In genomic region chr18:2979027-2979570, GRCh38 we compare ENCODE assay signal across 8 cellular contexts. TPM values are rescaled to one million over a fixed set of nuclear protein-coding genes. Genes with fewer than 3 reads are reported as not detected.
DNase-seq lines count a peak whose midpoint lies in the region; ATAC-seq lines count a peak whose summit lies in the region.

No MANE protein-coding gene starts in this region.

- H3K4me1 Mint-ChIP-seq in activated CD4-positive, alpha-beta T cell treated with anti-CD3 and anti-CD28 coated beads for 36 hours, result peaks cover 85% of the 10 kb centered on the region
- peaks cover 75% of the 10 kb centered on the region for H3K4me1 Mint-ChIP-seq in activated CD8-positive, alpha-beta T cell treated with anti-CD3 and anti-CD28 coated beads, Interleukin-2, amount 10 ng/mL, durations not matched to agents 7 days and 5 days (ENCODE audit: low read depth)
- H3K4me1 Mint-ChIP-seq in immature natural killer cell, result peaks cover 86 to 95% of the 10 kb centered on the region in 2 donors

- intact Hi-C loops in activated CD4-positive, alpha-beta T cell treated with anti-CD3 and anti-CD28 coated beads for 36 hours (cut with DNase I, micrococcal nuclease), result loop anchor here in 1 of 2 experiments (5.0 kb wide), 1 partner anchor 613 kb away; no protein-coding TSS in a partner anchor

- no peak for ATAC-seq in activated CD4-positive, alpha-beta T cell treated with anti-CD3 and anti-CD28 coated beads for 36 hours
- no peak for ATAC-seq in activated CD8-positive, alpha-beta T cell treated with anti-CD3 and anti-CD28 coated beads, Interleukin-2, amount 10 ng/mL, durations not matched to agents 7 days and 5 days
- ATAC-seq in HG03139 (IDR thresholded peaks at IDR 0.05; ENCODE audit: unreplicated experiment), result no peak

- peak overlapping the region; percentile 74 for H3K4me3 Mint-ChIP-seq in activated CD4-positive, alpha-beta T cell treated with anti-CD3 and anti-CD28 coated beads for 36 hours
- peak overlapping the region; percentile 81 for H3K4me3 Mint-ChIP-seq in activated CD8-positive, alpha-beta T cell treated with anti-CD3 and anti-CD28 coated beads, Interleukin-2, amount 10 ng/mL, durations not matched to agents 7 days and 5 days
- peak overlapping the region; percentile 84 to 98 (median 88) for H3K4me3 Mint-ChIP-seq in immature natural killer cell

- H3K27ac Mint-ChIP-seq in activated CD4-positive, alpha-beta T cell treated with anti-CD3 and anti-CD28 coated beads for 36 hours, result peak overlapping the region; percentile 98
- peak overlapping the region; percentile 80 for H3K27ac Mint-ChIP-seq in activated CD8-positive, alpha-beta T cell treated with anti-CD3 and anti-CD28 coated beads, Interleukin-2, amount 10 ng/mL, durations not matched to agents 7 days and 5 days
- H3K27ac Mint-ChIP-seq in immature natural killer cell, result peak overlapping the region; percentile 93 to 99 (median 97)

- peaks cover 58% of the 10 kb centered on the region for H3K36me3 Mint-ChIP-seq in activated CD4-positive, alpha-beta T cell treated with anti-CD3 and anti-CD28 coated beads for 36 hours (ENCODE audit: low read depth)
- peaks cover 51% of the 10 kb centered on the region for H3K36me3 Mint-ChIP-seq in activated CD8-positive, alpha-beta T cell treated with anti-CD3 and anti-CD28 coated beads, Interleukin-2, amount 10 ng/mL, durations not matched to agents 7 days and 5 days (ENCODE audit: low read depth)
- H3K36me3 Mint-ChIP-seq in immature natural killer cell, result peaks cover 0 to 11% (median 0%) of the 10 kb centered on the region in 3 donors

- CTCF ChIA-PET in activated CD4-positive, alpha-beta T cell treated with anti-CD3 and anti-CD28 coated beads for 36 hours (lab: Charles Lee), result interaction anchor here (0.8 to 5.1 kb wide), 6 partner anchors 10 to 172 kb away, joined by 3 to 44 read pairs (median 8); no protein-coding TSS in a partner anchor
- CTCF ChIA-PET in activated CD8-positive, alpha-beta T cell treated with anti-CD3 and anti-CD28 coated beads, Interleukin-2, amount 10 ng/mL, durations not matched to agents 7 days and 5 days (lab: Charles Lee), result interaction anchor here (0.8 to 7.4 kb wide), 10 partner anchors 10 to 269 kb away, joined by 3 to 92 read pairs (median 8); partner anchors contain the start of gene MYL12A

- POLR2A ChIA-PET in activated CD4-positive, alpha-beta T cell treated with anti-CD3 and anti-CD28 coated beads for 36 hours (lab: Charles Lee), result interaction anchor here (0.5 to 4.5 kb wide), 5 partner anchors 11 to 472 kb away, joined by 3 to 40 read pairs (median 6); no protein-coding TSS in a partner anchor
- POLR2A ChIA-PET in activated CD8-positive, alpha-beta T cell treated with anti-CD3 and anti-CD28 coated beads, Interleukin-2, amount 10 ng/mL, durations not matched to agents 7 days and 5 days (lab: Charles Lee), result interaction anchor here (1.1 to 2.5 kb wide), 5 partner anchors 10 to 269 kb away, joined by 3 to 33 read pairs (median 10); partner anchors contain the start of gene MYL12A

- H3K9me3 Mint-ChIP-seq in activated CD4-positive, alpha-beta T cell treated with anti-CD3 and anti-CD28 coated beads for 36 hours (ENCODE audit: low read depth), result no peaks in the 10 kb centered on the region
- no peaks in the 10 kb centered on the region for H3K9me3 Mint-ChIP-seq in activated CD8-positive, alpha-beta T cell treated with anti-CD3 and anti-CD28 coated beads, Interleukin-2, amount 10 ng/mL, durations not matched to agents 7 days and 5 days (ENCODE audit: insufficient read depth)
- no peaks in the 10 kb centered on the region for H3K9me3 Mint-ChIP-seq in immature natural killer cell

- H3K27me3 Mint-ChIP-seq in activated CD4-positive, alpha-beta T cell treated with anti-CD3 and anti-CD28 coated beads for 36 hours, result no peaks in the 10 kb centered on the region
- H3K27me3 Mint-ChIP-seq in activated CD8-positive, alpha-beta T cell treated with anti-CD3 and anti-CD28 coated beads, Interleukin-2, amount 10 ng/mL, durations not matched to agents 7 days and 5 days (ENCODE audit: low read depth), result no peaks in the 10 kb centered on the region
- peaks cover 0 to 3% (median 2%) of the 10 kb centered on the region in 3 donors for H3K27me3 Mint-ChIP-seq in immature natural killer cell (ENCODE audit: low read depth in 3 of 3)

- DNase-seq in activated CD4-positive, alpha-beta T cell treated with anti-CD3 and anti-CD28 coated beads for 36 hours, result no peak
- DNase-seq in activated CD4-positive, alpha-beta T cell treated with anti-CD3 and anti-CD28 coated beads for 1 hour, result no peak
- DNase-seq in activated CD8-positive, alpha-beta T cell treated with anti-CD3 and anti-CD28 coated beads, Interleukin-2, amount 10 ng/mL, durations not matched to agents 7 days and 5 days, result no peak
- DNase-seq in immature natural killer cell (no peak), stromal cell of bone marrow (ENCODE audit: low read depth) (peak; percentile 43), NCI-H345 (lab: John Stamatoyannopoulos, UW) (no peak), iPS-NIHi7 (ENCODE audit: extremely low spot score) (no peak)

RNA-seq across cellular contexts. Expression of gene LPIN2, which starts 33.8 kb away (rescaled TPM):
- total RNA-seq in activated CD4-positive, alpha-beta T cell treated with anti-CD3 and anti-CD28 coated beads for 36 hours, result 10 to 100 TPM; 82.6 to 95.3 TPM
- 10 to 100 TPM; 77.5 TPM for total RNA-seq in activated CD8-positive, alpha-beta T cell treated with anti-CD3 and anti-CD28 coated beads, Interleukin-2, amount 10 ng/mL, durations not matched to agents 7 days and 5 days
- polyA plus RNA-seq in immature natural killer cell, result 10 to 100 TPM; 17.3 to 80.1 (median 31.0) TPM
